In genomic region chr15:40238481-40238926, GRCh38 we compare ENCODE assay signal across 1 cellular context.
TF ChIP-seq lines count a peak whose summit lies in the region.

No MANE protein-coding gene starts in this region.

TF ChIP-seq in GM12878, 131 proteins besides CTCF, POLR2A, EP300 and RAD21:
- no peak for TF ChIP-seq YY1 (IDR thresholded peaks at IDR 0.05; ENCODE audit: low read depth, low read length)
- 0 out of 4 replicates have a peak, but pooled peaks of 1 of the 2 experiments have one; percentile 18 for TF ChIP-seq BHLHE40 (IDR thresholded peaks at IDR 0.05; ENCODE audit: borderline replicate concordance in 1 of 2, low read depth in 2 of 2, low read length in 1 of 2)
